In genomic region chr22:24579242-24579569, GRCh38 we compare ENCODE assay signal across 2 cellular contexts.
TF ChIP-seq lines count a peak whose summit lies in the region.

No MANE protein-coding gene starts in this region.

TF ChIP-seq in A549, 52 proteins besides CTCF, POLR2A, EP300 and RAD21:
- TF ChIP-seq HEYL (CRISPR knock-in tag; IDR thresholded peaks at IDR 0.05) = no peak
- no peak for TF ChIP-seq ZC3H11A (IDR thresholded peaks at IDR 0.05)
- no peak for TF ChIP-seq MAZ (IDR thresholded peaks at IDR 0.05; ENCODE audit: borderline replicate concordance, low read depth, low read length)
- no peak for TF ChIP-seq SMC3 (IDR thresholded peaks at IDR 0.05)
- no peak for TF ChIP-seq TFCP2L1 (CRISPR knock-in tag; IDR thresholded peaks at IDR 0.05)
- TF ChIP-seq HOXB13 (CRISPR knock-in tag; IDR thresholded peaks at IDR 0.05; ENCODE audit: low read depth) = no peak
- no peak for TF ChIP-seq KDM1A (IDR thresholded peaks at IDR 0.05; ENCODE audit: low read depth)
- TF ChIP-seq HOXB5 (CRISPR knock-in tag; IDR thresholded peaks at IDR 0.05) = no peak
- TF ChIP-seq ZNF302 (CRISPR knock-in tag; IDR thresholded peaks at IDR 0.05) = no peak
- TF ChIP-seq MAFK (IDR thresholded peaks at IDR 0.05; ENCODE audit: partially characterized antibody) = no peak
- no peak for TF ChIP-seq POLR2AphosphoS2 (conservative IDR thresholded peaks at IDR 0.05; ENCODE audit: low read length)
- TF ChIP-seq SREBF2 (IDR thresholded peaks at IDR 0.05) = no peak
- TF ChIP-seq RCOR1 (IDR thresholded peaks at IDR 0.05; ENCODE audit: low read depth, low read length) = no peak
- no peak for TF ChIP-seq JUN (IDR thresholded peaks at IDR 0.05)

TF ChIP-seq in HEK293, 187 proteins besides CTCF, POLR2A, EP300 and RAD21:
- TF ChIP-seq ZNF747 (tag by site-specific recombination; IDR thresholded peaks at IDR 0.05) = no peak
- peak; percentile 1; the same call in 1 of the 2 replicates for TF ChIP-seq FEZF1 (tag by site-specific recombination; IDR thresholded peaks at IDR 0.05)
- peak; percentile 72 for TF ChIP-seq WT1 (tag by site-specific recombination; IDR thresholded peaks at IDR 0.05)
- TF ChIP-seq, protein P1, sequence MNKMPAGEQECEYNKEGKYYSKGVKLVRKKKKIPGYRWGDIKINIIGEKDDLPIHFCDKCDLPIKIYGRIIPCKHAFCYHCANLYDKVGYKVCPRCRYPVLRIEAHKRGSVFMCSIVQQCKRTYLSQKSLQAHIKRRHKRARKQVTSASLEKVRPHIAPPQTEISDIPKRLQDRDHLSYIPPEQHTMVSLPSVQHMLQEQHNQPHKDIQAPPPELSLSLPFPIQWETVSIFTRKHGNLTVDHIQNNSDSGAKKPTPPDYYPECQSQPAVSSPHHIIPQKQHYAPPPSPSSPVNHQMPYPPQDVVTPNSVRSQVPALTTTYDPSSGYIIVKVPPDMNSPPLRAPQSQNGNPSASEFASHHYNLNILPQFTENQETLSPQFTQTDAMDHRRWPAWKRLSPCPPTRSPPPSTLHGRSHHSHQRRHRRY (tag by site-specific recombination; IDR thresholded peaks at IDR 0.05) = 0 out of 2 replicates have a peak, but pooled peaks have one; percentile 9
- peak; percentile 6; the same call in 1 of the 2 replicates for TF ChIP-seq SP7 (tag by site-specific recombination; IDR thresholded peaks at IDR 0.05)
- TF ChIP-seq ZNF391 (tag by site-specific recombination; IDR thresholded peaks at IDR 0.05; ENCODE audit: borderline replicate concordance, low read depth) = peak; percentile 73; the same call in 1 of the 2 replicates
- TF ChIP-seq PRDM6 (tag by site-specific recombination; IDR thresholded peaks at IDR 0.05) = peak; percentile 96
- TF ChIP-seq, protein P2, sequence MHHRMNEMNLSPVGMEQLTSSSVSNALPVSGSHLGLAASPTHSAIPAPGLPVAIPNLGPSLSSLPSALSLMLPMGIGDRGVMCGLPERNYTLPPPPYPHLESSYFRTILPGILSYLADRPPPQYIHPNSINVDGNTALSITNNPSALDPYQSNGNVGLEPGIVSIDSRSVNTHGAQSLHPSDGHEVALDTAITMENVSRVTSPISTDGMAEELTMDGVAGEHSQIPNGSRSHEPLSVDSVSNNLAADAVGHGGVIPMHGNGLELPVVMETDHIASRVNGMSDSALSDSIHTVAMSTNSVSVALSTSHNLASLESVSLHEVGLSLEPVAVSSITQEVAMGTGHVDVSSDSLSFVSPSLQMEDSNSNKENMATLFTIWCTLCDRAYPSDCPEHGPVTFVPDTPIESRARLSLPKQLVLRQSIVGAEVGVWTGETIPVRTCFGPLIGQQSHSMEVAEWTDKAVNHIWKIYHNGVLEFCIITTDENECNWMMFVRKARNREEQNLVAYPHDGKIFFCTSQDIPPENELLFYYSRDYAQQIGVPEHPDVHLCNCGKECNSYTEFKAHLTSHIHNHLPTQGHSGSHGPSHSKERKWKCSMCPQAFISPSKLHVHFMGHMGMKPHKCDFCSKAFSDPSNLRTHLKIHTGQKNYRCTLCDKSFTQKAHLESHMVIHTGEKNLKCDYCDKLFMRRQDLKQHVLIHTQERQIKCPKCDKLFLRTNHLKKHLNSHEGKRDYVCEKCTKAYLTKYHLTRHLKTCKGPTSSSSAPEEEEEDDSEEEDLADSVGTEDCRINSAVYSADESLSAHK (tag by site-specific recombination; IDR thresholded peaks at IDR 0.05) = peak; percentile 92
- TF ChIP-seq OSR2 (tag by site-specific recombination; IDR thresholded peaks at IDR 0.05) = 0 out of 2 replicates have a peak, but pooled peaks have one; percentile 6
- peak; percentile 81; the same call in 1 of the 2 replicates for TF ChIP-seq ZSCAN30 (tag by site-specific recombination; IDR thresholded peaks at IDR 0.05)
- TF ChIP-seq, protein P3, sequence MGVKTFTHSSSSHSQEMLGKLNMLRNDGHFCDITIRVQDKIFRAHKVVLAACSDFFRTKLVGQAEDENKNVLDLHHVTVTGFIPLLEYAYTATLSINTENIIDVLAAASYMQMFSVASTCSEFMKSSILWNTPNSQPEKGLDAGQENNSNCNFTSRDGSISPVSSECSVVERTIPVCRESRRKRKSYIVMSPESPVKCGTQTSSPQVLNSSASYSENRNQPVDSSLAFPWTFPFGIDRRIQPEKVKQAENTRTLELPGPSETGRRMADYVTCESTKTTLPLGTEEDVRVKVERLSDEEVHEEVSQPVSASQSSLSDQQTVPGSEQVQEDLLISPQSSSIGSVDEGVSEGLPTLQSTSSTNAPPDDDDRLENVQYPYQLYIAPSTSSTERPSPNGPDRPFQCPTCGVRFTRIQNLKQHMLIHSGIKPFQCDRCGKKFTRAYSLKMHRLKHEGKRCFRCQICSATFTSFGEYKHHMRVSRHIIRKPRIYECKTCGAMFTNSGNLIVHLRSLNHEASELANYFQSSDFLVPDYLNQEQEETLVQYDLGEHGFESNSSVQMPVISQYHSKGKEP (tag by site-specific recombination; IDR thresholded peaks at IDR 0.05) = peak; percentile 72
- no peak for TF ChIP-seq ZNF768 (tag by site-specific recombination; IDR thresholded peaks at IDR 0.05)
- no peak for TF ChIP-seq ZNF654 (tag by site-specific recombination; IDR thresholded peaks at IDR 0.05; ENCODE audit: low read depth)
- 0 out of 2 replicates have a peak, but pooled peaks have one; percentile 5 for TF ChIP-seq ZEB2 (tag by site-specific recombination; IDR thresholded peaks at IDR 0.05)
- TF ChIP-seq, protein P4, sequence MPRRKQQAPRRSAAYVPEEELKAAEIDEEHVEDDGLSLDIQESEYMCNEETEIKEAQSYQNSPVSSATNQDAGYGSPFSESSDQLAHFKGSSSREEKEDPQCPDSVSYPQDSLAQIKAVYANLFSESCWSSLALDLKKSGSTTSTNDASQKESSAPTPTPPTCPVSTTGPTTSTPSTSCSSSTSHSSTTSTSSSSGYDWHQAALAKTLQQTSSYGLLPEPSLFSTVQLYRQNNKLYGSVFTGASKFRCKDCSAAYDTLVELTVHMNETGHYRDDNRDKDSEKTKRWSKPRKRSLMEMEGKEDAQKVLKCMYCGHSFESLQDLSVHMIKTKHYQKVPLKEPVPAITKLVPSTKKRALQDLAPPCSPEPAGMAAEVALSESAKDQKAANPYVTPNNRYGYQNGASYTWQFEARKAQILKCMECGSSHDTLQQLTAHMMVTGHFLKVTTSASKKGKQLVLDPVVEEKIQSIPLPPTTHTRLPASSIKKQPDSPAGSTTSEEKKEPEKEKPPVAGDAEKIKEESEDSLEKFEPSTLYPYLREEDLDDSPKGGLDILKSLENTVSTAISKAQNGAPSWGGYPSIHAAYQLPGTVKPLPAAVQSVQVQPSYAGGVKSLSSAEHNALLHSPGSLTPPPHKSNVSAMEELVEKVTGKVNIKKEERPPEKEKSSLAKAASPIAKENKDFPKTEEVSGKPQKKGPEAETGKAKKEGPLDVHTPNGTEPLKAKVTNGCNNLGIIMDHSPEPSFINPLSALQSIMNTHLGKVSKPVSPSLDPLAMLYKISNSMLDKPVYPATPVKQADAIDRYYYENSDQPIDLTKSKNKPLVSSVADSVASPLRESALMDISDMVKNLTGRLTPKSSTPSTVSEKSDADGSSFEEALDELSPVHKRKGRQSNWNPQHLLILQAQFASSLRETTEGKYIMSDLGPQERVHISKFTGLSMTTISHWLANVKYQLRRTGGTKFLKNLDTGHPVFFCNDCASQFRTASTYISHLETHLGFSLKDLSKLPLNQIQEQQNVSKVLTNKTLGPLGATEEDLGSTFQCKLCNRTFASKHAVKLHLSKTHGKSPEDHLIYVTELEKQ (tag by site-specific recombination; IDR thresholded peaks at IDR 0.05; ENCODE audit: borderline replicate concordance) = peak; percentile 2
